8 cellular contexts compared by ENCODE assay signal in the genomic region with DNA sequence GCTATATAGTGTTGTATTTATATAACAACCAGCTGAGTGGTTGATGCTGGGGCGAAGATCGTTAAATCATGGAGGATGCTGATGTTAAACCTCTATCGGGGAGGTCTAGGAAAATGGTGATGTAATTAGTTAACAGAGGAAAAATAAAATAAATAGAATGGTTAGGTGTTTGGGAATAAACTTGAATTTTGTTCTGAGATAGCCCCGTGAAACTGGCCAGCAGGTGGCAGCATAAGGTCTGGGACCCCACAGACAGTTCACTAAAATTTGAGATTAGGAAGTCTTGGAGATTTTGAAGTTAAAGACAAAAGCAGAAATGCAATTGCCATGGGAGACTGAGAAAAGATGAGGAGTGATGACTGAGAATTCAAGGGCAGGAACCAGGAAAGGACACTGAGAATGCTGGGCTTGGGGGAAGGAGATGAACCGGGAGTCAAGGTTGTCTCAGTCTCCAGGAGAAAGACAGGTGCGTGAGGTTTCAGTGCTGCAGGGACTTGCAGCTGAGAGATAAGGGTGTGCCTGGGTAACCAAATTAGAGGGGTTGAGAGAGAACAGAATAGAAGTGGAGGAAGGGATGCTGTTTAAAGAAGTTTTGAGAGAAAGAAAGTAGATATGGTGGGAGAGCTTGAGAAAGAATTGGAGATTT.
DNase-seq lines count a peak whose midpoint lies in the region; ATAC-seq, FAIRE-seq and TF ChIP-seq lines count a peak whose summit lies in the region.
"Not testable (repeated sequence)": the region's sequence is repeated elsewhere in the genome, so short reads cannot be mapped to it uniquely, and the experiment has no call there.

No MANE protein-coding gene starts in this region.

- POLR2A ChIA-PET in HepG2 (lab: Yijun Ruan, JAX): not testable (repeated sequence)

- TF ChIP-seq POLR2A in HepG2 (IDR thresholded peaks at IDR 0.05; ENCODE audit: insufficient read depth in 1 of 2, low read depth in 2 of 2, low read length in 2 of 2): not testable (repeated sequence)

- peak; percentile 68 for ATAC-seq in HepG2

- H3K27me3 Mint-ChIP-seq in endodermal cell (ENCODE audit: insufficient read depth): not testable (repeated sequence)

- not testable (repeated sequence) for H3K36me3 Mint-ChIP-seq in endodermal cell (ENCODE audit: low read depth)

- H4K20me1 ChIP-seq in HepG2 (ENCODE audit: insufficient read depth, low read length): not testable (repeated sequence)

- H2AFZ ChIP-seq in HepG2 (ENCODE audit: low read length): not testable (repeated sequence)

- CTCF ChIA-PET in HepG2 (lab: Yijun Ruan, JAX; ENCODE audit: low intra/inter-chr PET ratio, low total read pairs): not testable (repeated sequence)

- BruUV-seq in HepG2 (replicated peaks; lab: Mats Ljungman, UMichigan): not testable (repeated sequence)

- FAIRE-seq in GM18507 (lab: Jason Lieb, UNC) (peak; percentile 80), HepG2 (lab: Jason Lieb, UNC) (peak; percentile 91)

- TF ChIP-seq EP300 in HepG2 (IDR thresholded peaks at IDR 0.05; ENCODE audit: low read depth in 2 of 2, low read length in 2 of 2); HepG2 (CRISPR knock-in tag; IDR thresholded peaks at IDR 0.05; ENCODE audit: borderline replicate concordance): not testable (repeated sequence)

- 29 to 38% methylated on average over 3 to 4 of the region's 6 CpGs for WGBS in endodermal cell (ENCODE audit: insufficient coverage in 1 of 2, insufficient read length in 1 of 2), 2 experiments
- 7% methylated on average over 6 of the region's 6 CpGs for WGBS in HepG2 (ENCODE audit: low lambda C conversion rate)

- TF ChIP-seq CTCF in endodermal cell (conservative IDR thresholded peaks at IDR 0.05): peak; percentile 81
- TF ChIP-seq CTCF in HepG2 (CRISPR knock-in tag; IDR thresholded peaks at IDR 0.05): not testable (repeated sequence)

- not testable (repeated sequence) for H3K27me3 ChIP-seq in endodermal cell (ENCODE audit: control insufficient read depth, insufficient read depth, low read length, poor library complexity, severe bottlenecking); HepG2 (ENCODE audit: control insufficient read depth in 1 of 2, insufficient read depth in 2 of 2, low read length in 2 of 2)

- not testable (repeated sequence) for H3K4me1 ChIP-seq in endodermal cell (ENCODE audit: control insufficient read depth, insufficient read depth, low read length); HepG2 (ENCODE audit: insufficient read depth, low read length)

- H3K27ac ChIP-seq in endodermal cell (ENCODE audit: low read depth, low read length); HepG2 (ENCODE audit: extremely low read length, insufficient read depth, low read length): not testable (repeated sequence)

- not testable (repeated sequence) for H3K79me2 ChIP-seq in HepG2 (ENCODE audit: insufficient read depth, low read length)

- intact Hi-C loops in HepG2 (cut with micrococcal nuclease; ENCODE audit: unreplicated experiment): not testable (repeated sequence)

- peak; percentile 1 for DNase-seq in AG08396 (ENCODE audit: low spot score)
- DNase-seq in GM18507 (ENCODE audit: extremely low spot score, insufficient read length, low read depth); HepG2 (ENCODE audit: low spot score): not testable (repeated sequence)
- DNase-seq in LoVo (ENCODE audit: low spot score): peak; percentile 15
- peak; percentile 24 for DNase-seq in RPMI8226
- DNase-seq in activated T-cell treated with anti-CD3 and anti-CD28 coated beads for 24 hours (ENCODE audit: low read depth): peak; percentile 0
- peak; percentile 57 for DNase-seq in endodermal cell
- peak; percentile 55 for DNase-seq in stimulated activated CD4-positive, alpha-beta T cell treated with anti-CD3 and anti-CD28 coated beads, Interleukin-15, amount 100 ng/mL, for 24 hours

- not testable (repeated sequence) for H3K4me3 Mint-ChIP-seq in endodermal cell

- H3K27ac Mint-ChIP-seq in endodermal cell: not testable (repeated sequence)

- H3K36me3 ChIP-seq in endodermal cell (ENCODE audit: control insufficient read depth, insufficient read depth, low read length); HepG2 (replicated peaks in 1 of 2; ENCODE audit: control insufficient read depth in 1 of 2, insufficient read depth in 2 of 2, low read length in 2 of 2): not testable (repeated sequence)

- peaks cover 35% of the 10 kb centered on the region for H3K4me1 Mint-ChIP-seq in endodermal cell

- not testable (repeated sequence) for H3K4me2 ChIP-seq in HepG2 (ENCODE audit: low read depth, low read length)

- not testable (repeated sequence) for H3K9me3 ChIP-seq in endodermal cell (ENCODE audit: control insufficient read depth, low read length); HepG2 (ENCODE audit: low read length)

- not testable (repeated sequence) for H3K4me3 ChIP-seq in endodermal cell (ENCODE audit: low read length); HepG2 (replicated peaks in 1 of 3; ENCODE audit: insufficient read depth in 1 of 3, low read depth in 2 of 3, low read length in 3 of 3)

- in situ Hi-C loops in HepG2 (cut with HindIII; ENCODE audit: extremely low pct_ligation_motif_present, low pct_unique_long_range_greater_than_20kb): not testable (repeated sequence)

- not testable (repeated sequence) for H3K9ac ChIP-seq in endodermal cell (ENCODE audit: extremely low read depth, low read length, poor library complexity, severe bottlenecking); HepG2 (ENCODE audit: insufficient read depth, low read depth, low read length)

- TF ChIP-seq RAD21 in HepG2 (CRISPR knock-in tag; IDR thresholded peaks at IDR 0.05): not testable (repeated sequence)

- H3K9me3 Mint-ChIP-seq in endodermal cell: not testable (repeated sequence)

TF ChIP-seq in HepG2, 621 proteins besides CTCF, POLR2A, EP300 and RAD21:
- peak; percentile 38 for TF ChIP-seq STAG1 (CRISPR knock-in tag; IDR thresholded peaks at IDR 0.05)
